ENCODE assay signal across 14 cellular contexts in genomic region chr2:45207105-45207504, GRCh38.
"Had no signal": no experiment of that assay in that cellular context is flagged by ENCODE, and none has a peak within 500 bp of the region (broad histone marks: within the 10 kb centered on the region; RNA-seq: fewer than 3 reads in every experiment).

No MANE protein-coding gene starts in this region.

- DNase-seq: activated CD4-positive, alpha-beta T cell treated with anti-CD3 and anti-CD28 coated beads, Interleukin-2, amount 10 ng/mL, durations not matched to agents 24 days and 14 days; activated naive CD4-positive, alpha-beta T cell treated with anti-CD3 and anti-CD28 coated beads for 36 hours; caudate nucleus; colonic mucosa; effector CD4-positive, alpha-beta T cell; gastrocnemius medialis; heart right ventricle; islet precursor cell; left ventricle myocardium superior; ovary; stimulated activated CD4-positive, alpha-beta T cell treated with anti-CD3 and anti-CD28 coated beads, Interleukin-2, amount 100 ng/mL, for 48 hours; stimulated activated naive CD8-positive, alpha-beta T cell treated with anti-CD3 and anti-CD28 coated beads, Interleukin-15, Interleukin-2, amounts not matched to agents 100 U/mL and 50 U/mL, for 24 hours; T1000 had no signal

- H3K27me3 ChIP-seq: colonic mucosa, gastrocnemius medialis, ovary had no signal

- H3K4me3 ChIP-seq: colonic mucosa, gastrocnemius medialis, heart right ventricle, ovary had no signal

- ATAC-seq: gastrocnemius medialis; heart right ventricle; left ventricle myocardium superior; stimulated activated naive CD8-positive, alpha-beta T cell treated with anti-CD3 and anti-CD28 coated beads, Interleukin-15, Interleukin-2, amounts not matched to agents 100 U/mL and 50 U/mL, for 24 hours; WTC11 had no signal

- H3K36me3 ChIP-seq: colonic mucosa, gastrocnemius medialis, heart right ventricle, ovary had no signal

- H3K27ac ChIP-seq: colonic mucosa, gastrocnemius medialis, heart right ventricle, ovary had no signal

- H3K4me1 ChIP-seq: colonic mucosa, gastrocnemius medialis, heart right ventricle had no signal

- H3K9me3 ChIP-seq: colonic mucosa, gastrocnemius medialis, ovary had no signal
